Comparison of ENCODE assay signal across 1 cellular context in the genomic region with DNA sequence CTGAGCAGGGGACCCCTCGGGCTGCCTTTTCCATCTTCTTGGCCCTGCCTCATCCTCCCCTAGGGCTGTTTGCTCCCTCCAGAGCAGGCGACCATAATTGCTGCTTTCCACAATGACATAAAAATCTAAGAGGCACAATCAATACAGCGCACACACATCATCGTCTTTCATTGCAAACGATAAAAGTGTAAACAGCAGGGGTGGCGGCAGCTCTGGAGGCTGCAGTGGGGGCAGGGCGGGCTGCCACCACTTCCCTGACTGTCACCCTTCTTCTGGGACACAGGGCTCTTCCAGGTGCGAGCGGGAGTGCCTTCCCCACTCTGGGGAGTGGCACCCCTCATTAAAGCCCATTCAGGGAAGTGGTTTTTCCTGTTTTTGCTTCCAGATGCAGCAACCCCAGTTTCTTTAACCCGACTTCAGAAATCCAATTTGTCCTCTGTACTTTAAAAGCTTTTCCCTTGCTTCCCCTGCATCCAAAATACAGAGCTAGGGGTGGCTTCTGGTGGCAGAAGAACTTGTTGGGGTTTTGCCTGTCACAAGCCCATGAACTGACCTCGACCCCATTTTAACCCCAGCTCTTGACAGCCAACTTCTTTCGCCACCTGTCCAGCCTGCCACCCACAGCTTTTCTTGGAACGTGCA.
TF ChIP-seq lines count a peak whose summit lies in the region.

No MANE protein-coding gene starts in this region.

TF ChIP-seq in IMR-90, 13 proteins besides CTCF, POLR2A, EP300 and RAD21:
- TF ChIP-seq MAZ (IDR thresholded peaks at IDR 0.05; ENCODE audit: borderline replicate concordance, low read depth, low read length) (no peak), NFE2L2 (IDR thresholded peaks at IDR 0.05; ENCODE audit: low read depth, low read length) (no peak), RCOR1 (IDR thresholded peaks at IDR 0.05; ENCODE audit: insufficient replicate concordance, low read length) (no peak), CEBPB (IDR thresholded peaks at IDR 0.05; ENCODE audit: low read depth, low read length) (no peak), USF2 (IDR thresholded peaks at IDR 0.05; ENCODE audit: low read depth, low read length) (no peak), MAFK (IDR thresholded peaks at IDR 0.05; ENCODE audit: low read depth, low read length) (no peak)
